ENCODE assay signal across 10 cellular contexts in the genomic region with DNA sequence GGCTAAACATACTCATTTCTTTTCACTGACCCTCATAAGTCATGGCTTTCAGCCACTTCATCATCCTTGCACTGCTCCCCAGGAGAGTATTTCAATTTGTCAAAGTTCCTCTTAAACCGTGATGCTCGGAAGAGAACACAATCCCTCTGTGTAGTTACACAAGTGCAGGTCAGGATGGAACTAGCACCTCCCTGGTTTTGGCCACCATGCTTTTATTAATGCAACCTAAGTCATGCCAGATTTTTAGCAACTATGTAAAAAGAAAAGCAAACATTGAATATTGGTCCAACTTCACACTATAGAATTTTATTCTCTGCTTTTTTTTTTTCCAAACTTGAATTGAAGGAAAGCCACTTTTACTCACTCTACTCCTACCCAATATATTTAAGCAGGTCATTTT. TPM values are rescaled to one million over a fixed set of nuclear protein-coding genes. Genes with fewer than 3 reads are reported as not detected.
"Had no signal": no experiment of that assay in that cellular context is flagged by ENCODE, and none has a peak within 500 bp of the region (broad histone marks: within the 10 kb centered on the region; RNA-seq: fewer than 3 reads in every experiment).

No MANE protein-coding gene starts in this region.

- H3K4me3 Mint-ChIP-seq: H9, HFFc6 had no signal

- H3K9me3 Mint-ChIP-seq: H9 had no signal

- H3K9ac ChIP-seq: GM23248 had no signal

- H3K4me1 Mint-ChIP-seq: H9 had no signal

- DNase-seq: GM23248, GOT3, H7, H9, HCEC 1CT, HFFc6 had no signal

- H3K27ac Mint-ChIP-seq: H9, HFFc6 had no signal

- H3K27ac ChIP-seq: GM23248 had no signal

- H3K9me3 ChIP-seq: HAP-1 had no signal

- ATAC-seq: HCT116 had no signal

- H3K36me3 ChIP-seq: HAP-1 had no signal

- FAIRE-seq: H1, H54 had no signal

- H2AFZ ChIP-seq: GM23248 had no signal

- H3K4me1 ChIP-seq: HAP-1 had no signal

- H3K4me3 ChIP-seq: GM23248, HAP-1 had no signal

RNA-seq across cellular contexts. Expression of a gene that starts 45.2 kb away (rescaled TPM):
- total RNA-seq: GM23248, H1, H7, H9, HFFc6 had no signal
- polyA plus RNA-seq: GM23248, H1 had no signal
